ENCODE assay signal across 21 cellular contexts in genomic region chr4:23773884-23774636, GRCh38.
"Had no signal": no experiment of that assay in that cellular context is flagged by ENCODE, and none has a peak within 500 bp of the region (broad histone marks: within the 10 kb centered on the region; RNA-seq: fewer than 3 reads in every experiment).

No MANE protein-coding gene starts in this region.

- H3K27me3 ChIP-seq: breast epithelium, colonic mucosa had no signal

- H3K27ac Mint-ChIP-seq: activated B cell treated with CpG ODN at 0.5 μM for 24 hours; activated CD4-positive, alpha-beta T cell treated with anti-CD3 and anti-CD28 coated beads, Interleukin-2, amount 10 ng/mL, durations not matched to agents 24 days and 14 days; activated naive CD4-positive, alpha-beta T cell treated with anti-CD3 and anti-CD28 coated beads for 36 hours; activated naive CD8-positive, alpha-beta T cell; T-helper 1 cell treated with Interleukin-12 subunit alpha and Interleukin-12 subunit beta and Interleukin-4 antibody, amounts not matched to agents 30 μg/mL and 1 μg/mL, for 36 hours had no signal

- H2AFZ ChIP-seq: PC-9 had no signal

- H3K4me3 Mint-ChIP-seq: activated B cell treated with CpG ODN at 0.5 μM for 24 hours; activated CD4-positive, alpha-beta T cell treated with anti-CD3 and anti-CD28 coated beads, Interleukin-2, amount 10 ng/mL, durations not matched to agents 24 days and 14 days; activated naive CD4-positive, alpha-beta T cell treated with anti-CD3 and anti-CD28 coated beads for 36 hours; activated naive CD8-positive, alpha-beta T cell; activated T-cell treated with anti-CD3 and anti-CD28 coated beads, Interleukin-2, amount 50 U/mL, for 4 hours; T-helper 1 cell treated with Interleukin-12 subunit alpha and Interleukin-12 subunit beta and Interleukin-4 antibody, amounts not matched to agents 30 μg/mL and 1 μg/mL, for 36 hours had no signal

- ATAC-seq: activated T-cell treated with anti-CD3 and anti-CD28 coated beads, Interleukin-2, amount 50 U/mL, for 4 hours had no signal

- H3K36me3 Mint-ChIP-seq: activated naive CD8-positive, alpha-beta T cell had no signal

- H3K27ac ChIP-seq: breast epithelium, colonic mucosa, PC-9 had no signal

- H3K4me2 ChIP-seq: PC-9 had no signal

- H3K36me3 ChIP-seq: breast epithelium, colonic mucosa had no signal

- H3K9me3 ChIP-seq: breast epithelium, colonic mucosa had no signal

- DNase-seq: activated B cell treated with CpG ODN at 0.5 μM for 24 hours; activated CD4-positive, alpha-beta T cell treated with anti-CD3 and anti-CD28 coated beads for 1 hour; activated CD4-positive, alpha-beta T cell treated with anti-CD3 and anti-CD28 coated beads, Interleukin-2, amount 10 ng/mL, durations not matched to agents 24 days and 14 days; activated CD4-positive, alpha-beta T cell treated with anti-CD3 and anti-CD28 coated beads, Interleukin-2, amount 50 U/mL, for 48 hours; activated CD8-positive, alpha-beta memory T cell treated with anti-CD3 and anti-CD28 coated beads for 24 hours; activated effector memory CD4-positive, alpha-beta T cell treated with anti-CD3 and anti-CD28 coated beads, Interleukin-2, amount 50 U/mL, for 16 hours; activated naive CD4-positive, alpha-beta T cell treated with anti-CD3 and anti-CD28 coated beads for 36 hours; activated T-cell treated with anti-CD3 and anti-CD28 coated beads, Interleukin-2, amount 50 U/mL, for 4 hours; anterior cingulate cortex; colonic mucosa; NCI-H1105 treated with DMSO at 0.1 percent for 48 hours; NCI-H146; NCI-H187 treated with DMSO at 0.1 percent for 48 hours; NCI-H2081 treated with DMSO at 0.1 percent for 48 hours; NCI-H446; NCI-H524; PC-9; SHP77 treated with DMSO at 0.1 percent for 48 hours had no signal

- H3K4me3 ChIP-seq: breast epithelium, colonic mucosa, PC-9 had no signal

- H3K4me1 ChIP-seq: breast epithelium, colonic mucosa had no signal

- H3K27me3 Mint-ChIP-seq: activated B cell treated with CpG ODN at 0.5 μM for 24 hours; activated CD4-positive, alpha-beta T cell treated with anti-CD3 and anti-CD28 coated beads, Interleukin-2, amount 10 ng/mL, durations not matched to agents 24 days and 14 days; activated naive CD8-positive, alpha-beta T cell had no signal

- H3K4me1 Mint-ChIP-seq: activated B cell treated with CpG ODN at 0.5 μM for 24 hours; activated CD4-positive, alpha-beta T cell treated with anti-CD3 and anti-CD28 coated beads, Interleukin-2, amount 10 ng/mL, durations not matched to agents 24 days and 14 days had no signal

- H3K9me3 Mint-ChIP-seq: activated B cell treated with CpG ODN at 0.5 μM for 24 hours; activated CD4-positive, alpha-beta T cell treated with anti-CD3 and anti-CD28 coated beads, Interleukin-2, amount 10 ng/mL, durations not matched to agents 24 days and 14 days; activated naive CD4-positive, alpha-beta T cell treated with anti-CD3 and anti-CD28 coated beads for 36 hours; activated T-cell treated with anti-CD3 and anti-CD28 coated beads, Interleukin-2, amount 50 U/mL, for 4 hours; T-helper 1 cell treated with Interleukin-12 subunit alpha and Interleukin-12 subunit beta and Interleukin-4 antibody, amounts not matched to agents 30 μg/mL and 1 μg/mL, for 36 hours had no signal
